In genomic region chr11:45181595-45182550, GRCh38 we compare ENCODE assay signal across 10 cellular contexts. TPM values are rescaled to one million over a fixed set of nuclear protein-coding genes. Genes with fewer than 3 reads are reported as not detected.
DNase-seq lines count a peak whose midpoint lies in the region; ATAC-seq and TF ChIP-seq lines count a peak whose summit lies in the region.
"Had no signal": no experiment of that assay in that cellular context is flagged by ENCODE, and none has a peak within 500 bp of the region (broad histone marks: within the 10 kb centered on the region; RNA-seq: fewer than 3 reads in every experiment).

No MANE protein-coding gene starts in this region.

- H3K27ac Mint-ChIP-seq in activated naive CD4-positive, alpha-beta T cell treated with anti-CD3 and anti-CD28 coated beads, Interleukin-2, amount 50 U/mL, for 24 hours: no peak overlapping the region
- no peak overlapping the region for H3K27ac Mint-ChIP-seq in activated naive CD4-positive, alpha-beta T cell treated with anti-CD3 and anti-CD28 coated beads, Interleukin-2, amount 10 ng/mL, durations not matched to agents 7 days and 5 days
- peak overlapping the region; percentile 96 for H3K27ac Mint-ChIP-seq in nephron

- H3K4me3 ChIP-seq in fibroblast of villous mesenchyme (ENCODE audit: low read depth, low read length): peak overlapping the region; percentile 51
- H3K4me3 ChIP-seq in uterus: peak overlapping the region; percentile 50 to 64

- peaks cover 10% of the 10 kb centered on the region for H3K36me3 Mint-ChIP-seq in activated naive CD4-positive, alpha-beta T cell treated with anti-CD3 and anti-CD28 coated beads, Interleukin-2, amount 50 U/mL, for 24 hours
- H3K36me3 Mint-ChIP-seq in activated naive CD4-positive, alpha-beta T cell treated with anti-CD3 and anti-CD28 coated beads, Interleukin-2, amount 10 ng/mL, durations not matched to agents 7 days and 5 days: no peaks in the 10 kb centered on the region
- H3K36me3 Mint-ChIP-seq in nephron (ENCODE audit: low read depth): peaks cover under 1% of the 10 kb centered on the region

- TF ChIP-seq CTCF in fibroblast of villous mesenchyme (IDR thresholded peaks at IDR 0.05; ENCODE audit: insufficient read depth, low read depth, low read length) (no peak), nephron (IDR thresholded peaks at IDR 0.05; ENCODE audit: unreplicated experiment in 3 of 3) (no peak), uterus (IDR thresholded peaks at IDR 0.05) (no peak)

- DNase-seq in activated naive CD4-positive, alpha-beta T cell treated with anti-CD3 and anti-CD28 coated beads, Interleukin-2, amount 10 ng/mL, durations not matched to agents 7 days and 5 days: no peak
- no peak for DNase-seq in fibroblast of villous mesenchyme (ENCODE audit: low read depth)
- DNase-seq in uterus: no peak
- DNase-seq in AG20443 (ENCODE audit: low spot score): no peak
- DNase-seq in inferior parietal cortex (ENCODE audit: extremely low spot score): no peak
- DNase-seq: central memory CD4-positive, alpha-beta T cell; NCI-H1436 had no signal

- H3K4me1 Mint-ChIP-seq in activated naive CD4-positive, alpha-beta T cell treated with anti-CD3 and anti-CD28 coated beads, Interleukin-2, amount 50 U/mL, for 24 hours: peaks cover 15% of the 10 kb centered on the region
- peaks cover 3% of the 10 kb centered on the region for H3K4me1 Mint-ChIP-seq in activated naive CD4-positive, alpha-beta T cell treated with anti-CD3 and anti-CD28 coated beads, Interleukin-2, amount 10 ng/mL, durations not matched to agents 7 days and 5 days
- H3K4me1 Mint-ChIP-seq in nephron: peaks cover 36% of the 10 kb centered on the region

- intact Hi-C loops in uterus (cut with DNase I; ENCODE audit: low total_unique reads): no loop called here

- H3K9me3 ChIP-seq in uterus: no peaks in the 10 kb centered on the region

- no peak for ATAC-seq in GM21529 (IDR thresholded peaks at IDR 0.05; ENCODE audit: unreplicated experiment)

- H3K27me3 ChIP-seq in uterus: no peaks in the 10 kb centered on the region

- H3K36me3 ChIP-seq in uterus: no peaks in the 10 kb centered on the region

- H3K9me3 Mint-ChIP-seq in activated naive CD4-positive, alpha-beta T cell treated with anti-CD3 and anti-CD28 coated beads, Interleukin-2, amount 50 U/mL, for 24 hours: no peaks in the 10 kb centered on the region
- no peaks in the 10 kb centered on the region for H3K9me3 Mint-ChIP-seq in activated naive CD4-positive, alpha-beta T cell treated with anti-CD3 and anti-CD28 coated beads, Interleukin-2, amount 10 ng/mL, durations not matched to agents 7 days and 5 days
- H3K9me3 Mint-ChIP-seq in nephron: no peaks in the 10 kb centered on the region

- peak overlapping the region; percentile 86 to 87 for H3K27ac ChIP-seq in uterus

- TF ChIP-seq POLR2A in uterus (IDR thresholded peaks at IDR 0.05): no peak

- H3K4me3 Mint-ChIP-seq in activated naive CD4-positive, alpha-beta T cell treated with anti-CD3 and anti-CD28 coated beads, Interleukin-2, amount 50 U/mL, for 24 hours: peak overlapping the region; percentile 51
- H3K4me3 Mint-ChIP-seq in activated naive CD4-positive, alpha-beta T cell treated with anti-CD3 and anti-CD28 coated beads, Interleukin-2, amount 10 ng/mL, durations not matched to agents 7 days and 5 days: no peak overlapping the region
- peak overlapping the region; percentile 81 to 88 (median 87) for H3K4me3 Mint-ChIP-seq in nephron

- H3K27me3 Mint-ChIP-seq in activated naive CD4-positive, alpha-beta T cell treated with anti-CD3 and anti-CD28 coated beads, Interleukin-2, amount 50 U/mL, for 24 hours: peaks cover 13% of the 10 kb centered on the region
- peaks cover 42% of the 10 kb centered on the region for H3K27me3 Mint-ChIP-seq in activated naive CD4-positive, alpha-beta T cell treated with anti-CD3 and anti-CD28 coated beads, Interleukin-2, amount 10 ng/mL, durations not matched to agents 7 days and 5 days
- no peaks in the 10 kb centered on the region for H3K27me3 Mint-ChIP-seq in nephron (ENCODE audit: low read depth)

- peaks cover 0 to 5% of the 10 kb centered on the region in 2 donors for H3K4me1 ChIP-seq in uterus

- CTCF ChIA-PET in activated naive CD4-positive, alpha-beta T cell treated with anti-CD3 and anti-CD28 coated beads, Interleukin-2, amount 10 ng/mL, durations not matched to agents 7 days and 5 days (lab: Charles Lee): interaction anchor here (0.9 to 1.3 kb wide), 3 partner anchors 11 to 52 kb away, joined by 3 to 4 read pairs (median 3); no protein-coding TSS in a partner anchor

RNA-seq across cellular contexts. Expression of gene PRDM11, which starts 35.4 kb away (rescaled TPM):
- total RNA-seq in fibroblast of villous mesenchyme: 4.2 and 6.5 TPM in 2 replicates
- total RNA-seq in uterus: 100 to 1,000 TPM in 1 of 4 donors, 10 to 100 TPM in 2, 1 to 10 TPM in 1; 7.4 to 318 (median 58.5) TPM

Comparison
In these comparisons a context has a peak if more than half of its experiments do, and no peak if none do; other contexts are left out.
1. H3K27ac Mint-ChIP-seq: peak in nephron (3 of 3); none in activated naive CD4-positive, alpha-beta T cell treated with anti-CD3 and anti-CD28 coated beads, Interleukin-2, amount 50 U/mL, for 24 hours (single experiment) and activated naive CD4-positive, alpha-beta T cell treated with anti-CD3 and anti-CD28 coated beads, Interleukin-2, amount 10 ng/mL, durations not matched to agents 7 days and 5 days (single experiment).